26 cellular contexts compared by ENCODE assay signal in genomic region chr6:103193413-103193812, GRCh38.
DNase-seq lines count a peak whose midpoint lies in the region; ATAC-seq lines count a peak whose summit lies in the region.
"Had no signal": no experiment of that assay in that cellular context is flagged by ENCODE, and none has a peak within 500 bp of the region (broad histone marks: within the 10 kb centered on the region; RNA-seq: fewer than 3 reads in every experiment).

No MANE protein-coding gene starts in this region.

- ATAC-seq in GM18511 (IDR thresholded peaks at IDR 0.05; ENCODE audit: unreplicated experiment) (peak; percentile 51), GM19397 (IDR thresholded peaks at IDR 0.05; ENCODE audit: unreplicated experiment) (peak; percentile 48), HG02852 (IDR thresholded peaks at IDR 0.05; ENCODE audit: unreplicated experiment) (peak; percentile 72), HG03442 (IDR thresholded peaks at IDR 0.05; ENCODE audit: unreplicated experiment) (peak; percentile 62)
- ATAC-seq: heart left ventricle; K562; pancreas; stimulated activated effector memory CD8-positive, alpha-beta T cell treated with anti-CD3 and anti-CD28 coated beads, Interleukin-12 subunit alpha, Interleukin-12 subunit beta, amount 100 ng/mL, for 72 hours had no signal

- DNase-seq in AG08395 (ENCODE audit: low spot score) = no peak
- no peak for DNase-seq in AG20443 (ENCODE audit: low spot score)
- DNase-seq in activated CD8-positive, alpha-beta memory T cell treated with anti-CD3 and anti-CD28 coated beads for 24 hours = no peak
- no peak for DNase-seq in cardiac septum (ENCODE audit: low spot score)
- DNase-seq: 8988T; activated CD4-positive, alpha-beta memory T cell treated with anti-CD3 and anti-CD28 coated beads, Interleukin-2, amount 10 ng/mL, durations not matched to agents 7 days and 5 days; activated naive CD4-positive, alpha-beta T cell treated with anti-CD3 and anti-CD28 coated beads, Interleukin-2, amount 50 U/mL, for 16 hours; amniotic stem cell; CD4-positive, CD25-positive, alpha-beta regulatory T cell; cerebellar nuclear complex; dermis blood vessel endothelial cell; endodermal cell; foreskin fibroblast; H9; heart left ventricle; NCI-H1092 treated with DMSO at 0.1 percent for 48 hours; NCI-H1694 treated with DMSO at 0.1 percent for 48 hours; NCI-H82; pancreas; transverse colon had no signal

- intact Hi-C loops in cardiac septum (cut with DNase I) = no loop called here
